Comparison of ENCODE assay signal across 8 cellular contexts in the genomic region with DNA sequence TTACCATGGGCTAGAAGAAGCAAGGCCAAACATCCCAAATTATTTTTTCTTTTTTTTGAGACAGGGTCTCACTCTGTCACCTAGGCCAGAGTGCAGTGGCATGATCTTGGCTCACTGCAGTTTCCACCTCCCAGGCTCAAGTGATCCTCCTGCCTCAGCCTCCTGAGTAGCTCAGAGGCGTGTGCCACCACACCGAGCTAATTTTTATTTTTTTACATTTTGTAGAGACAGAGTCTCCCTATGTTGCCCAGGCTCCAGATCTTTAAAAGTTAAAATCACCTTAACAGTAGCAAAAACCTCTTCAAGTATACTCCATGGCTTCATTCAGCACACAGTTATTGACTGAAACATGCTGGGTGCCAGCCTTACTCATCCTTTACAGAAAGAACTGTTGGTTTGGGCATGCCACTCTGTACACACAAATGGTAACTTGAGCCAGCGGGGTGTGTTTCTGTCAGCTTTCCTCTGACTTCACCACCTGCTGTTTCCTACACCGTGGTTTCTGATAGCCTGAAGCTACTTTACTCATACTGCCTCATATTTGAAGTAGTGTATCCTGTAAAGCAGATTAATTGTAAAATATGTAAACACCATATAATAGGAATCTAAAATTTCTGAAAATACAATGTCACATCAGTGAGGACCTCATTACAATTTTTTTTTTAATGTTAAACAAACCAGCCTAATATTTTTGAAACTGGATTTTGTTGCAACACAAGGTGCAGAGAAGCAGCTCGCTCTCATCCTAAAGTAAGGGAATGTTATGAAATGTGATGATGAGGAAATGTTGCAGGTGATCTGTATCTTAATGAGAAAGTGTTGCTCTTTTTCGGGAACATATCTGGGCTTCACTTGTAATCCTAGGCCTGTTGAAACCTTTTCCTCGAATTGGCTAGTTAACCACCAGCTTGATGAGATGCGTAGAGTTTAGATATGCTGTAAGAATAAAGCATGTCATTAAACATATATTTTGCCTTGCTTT.
DNase-seq lines count a peak whose midpoint lies in the region; ATAC-seq and TF ChIP-seq lines count a peak whose summit lies in the region.

No MANE protein-coding gene starts in this region.

- peaks cover 11% of the 10 kb centered on the region for H3K36me3 ChIP-seq in cardiac muscle cell
- no peaks in the 10 kb centered on the region for H3K36me3 ChIP-seq in PC-9 (ENCODE audit: low read depth)
- H3K36me3 ChIP-seq in vagina, result peaks cover 0 to 7% of the 10 kb centered on the region in 2 donors

- H2AFZ ChIP-seq in PC-9, result no peak overlapping the region

- H3K27me3 ChIP-seq in cardiac muscle cell, result no peaks in the 10 kb centered on the region
- no peaks in the 10 kb centered on the region for H3K27me3 ChIP-seq in PC-9 (ENCODE audit: insufficient read depth, low read depth)
- no peaks in the 10 kb centered on the region for H3K27me3 ChIP-seq in foreskin keratinocyte
- no peaks in the 10 kb centered on the region for H3K27me3 ChIP-seq in vagina

- peaks cover 7% of the 10 kb centered on the region for H3K4me1 ChIP-seq in cardiac muscle cell (ENCODE audit: low read depth)
- peaks cover 41% of the 10 kb centered on the region for H3K4me1 ChIP-seq in PC-9 (replicated peaks; ENCODE audit: insufficient read depth)
- H3K4me1 ChIP-seq in foreskin keratinocyte, result peaks cover 14% of the 10 kb centered on the region
- peaks cover 24% of the 10 kb centered on the region for H3K4me1 ChIP-seq in vagina

- no peaks in the 10 kb centered on the region for H3K9me2 ChIP-seq in PC-9 (ENCODE audit: insufficient read depth)

- H3K4me3 Mint-ChIP-seq in activated T-helper 17 cell treated with anti-CD3 and anti-CD28 coated beads, Interleukin-2, amount 50 U/mL, for 72 hours, result no peak overlapping the region

- H3K27ac ChIP-seq in cardiac muscle cell (peak overlapping the region; percentile 36), PC-9 (peak overlapping the region; percentile 79), foreskin keratinocyte (peak overlapping the region; percentile 71), vagina (peak overlapping the region; percentile 42)

- DNase-seq in cardiac muscle cell (ENCODE audit: low read depth in 1 of 2, low spot score in 1 of 2), result peak in 1 of 2 donors; percentile 36
- DNase-seq in left ventricle myocardium superior, result no peak
- peak; percentile 72 to 96 for DNase-seq in PC-9
- DNase-seq in foreskin keratinocyte, result peak; percentile 93 to 97
- no peak for DNase-seq in vagina (ENCODE audit: extremely low spot score in 2 of 2)
- DNase-seq in activated CD4-positive, CD25-positive, alpha-beta regulatory T cell (lab: John Stamatoyannopoulos, UW), result no peak

- TF ChIP-seq CTCF in cardiac muscle cell (IDR thresholded peaks at IDR 0.05; ENCODE audit: low read depth, low read length) (no peak), PC-9 (conservative IDR thresholded peaks at IDR 0.05) (no peak), foreskin keratinocyte (conservative IDR thresholded peaks at IDR 0.05) (no peak), vagina (IDR thresholded peaks at IDR 0.05) (no peak)

- peak overlapping the region; percentile 71 for H3K4me2 ChIP-seq in PC-9

- H4K20me1 ChIP-seq in PC-9 (ENCODE audit: insufficient read depth), result no peaks in the 10 kb centered on the region

- no peak overlapping the region for H3K27ac Mint-ChIP-seq in activated T-helper 17 cell treated with anti-CD3 and anti-CD28 coated beads, Interleukin-2, amount 50 U/mL, for 72 hours

- H3K4me3 ChIP-seq in cardiac muscle cell (no peak overlapping the region), PC-9 (peak overlapping the region; percentile 22; the same call in 1 of the 2 replicates), vagina (no peak overlapping the region)

- CTCF ChIA-PET in PC-9 (lab: Charles Lee), result interaction anchor here (0.7 kb wide), 1 partner anchor 47 kb away, joined by 3 read pairs; no protein-coding TSS in a partner anchor

- H3K79me2 ChIP-seq in PC-9 (ENCODE audit: low read depth), result no peaks in the 10 kb centered on the region

- TF ChIP-seq POLR2A in vagina (IDR thresholded peaks at IDR 0.05), result no peak

- H3K9me3 ChIP-seq in cardiac muscle cell (ENCODE audit: low read depth), result no peaks in the 10 kb centered on the region
- H3K9me3 ChIP-seq in PC-9 (ENCODE audit: insufficient read depth, low read depth), result no peaks in the 10 kb centered on the region
- no peaks in the 10 kb centered on the region for H3K9me3 ChIP-seq in vagina

- POLR2A ChIA-PET in PC-9 (lab: Charles Lee; ENCODE audit: unreplicated experiment), result interaction anchor here (0.5 kb wide), 1 partner anchor 161 kb away, joined by 5 read pairs; no protein-coding TSS in a partner anchor

- BruUV-seq in PC-9 (replicated peaks; lab: Mats Ljungman, UMichigan), result no TSS peak

- peaks cover 5% of the 10 kb centered on the region for H3K4me1 Mint-ChIP-seq in activated T-helper 17 cell treated with anti-CD3 and anti-CD28 coated beads, Interleukin-2, amount 50 U/mL, for 72 hours

- H3F3A ChIP-seq in PC-9 (ENCODE audit: insufficient read depth, low read depth), result peaks cover 21% of the 10 kb centered on the region; the same call in 1 of the 2 replicates

- H3K27me3 Mint-ChIP-seq in activated T-helper 17 cell treated with anti-CD3 and anti-CD28 coated beads, Interleukin-2, amount 50 U/mL, for 72 hours, result no peaks in the 10 kb centered on the region

- no peak for ATAC-seq in left ventricle myocardium superior
- peak; percentile 99 for ATAC-seq in foreskin keratinocyte
- ATAC-seq in activated T-helper 17 cell treated with anti-CD3 and anti-CD28 coated beads, Interleukin-2, amount 50 U/mL, for 72 hours (replicated peaks), result no peak
- no peak for ATAC-seq in GM19467 (IDR thresholded peaks at IDR 0.05; ENCODE audit: unreplicated experiment)

- no peaks in the 10 kb centered on the region for H3K9me3 Mint-ChIP-seq in activated T-helper 17 cell treated with anti-CD3 and anti-CD28 coated beads, Interleukin-2, amount 50 U/mL, for 72 hours

- H3K36me3 Mint-ChIP-seq in activated T-helper 17 cell treated with anti-CD3 and anti-CD28 coated beads, Interleukin-2, amount 50 U/mL, for 72 hours (ENCODE audit: low read depth), result no peaks in the 10 kb centered on the region

- intact Hi-C loops in left ventricle myocardium superior (cut with micrococcal nuclease) (no loop called here), PC-9 (cut with micrococcal nuclease; ENCODE audit: unreplicated experiment) (loop anchor here (1.0 kb wide), 3 partner anchors 40 to 159 kb away; partner anchors contain the start of gene ITSN1), vagina (cut with DNase I) (loop anchor here (10.0 kb wide), 1 partner anchor 157 kb away; the partner anchor contains the start of genes CRYZL1 and ITSN1)

Comparison
In these comparisons a context has a peak if more than half of its experiments do, and no peak if none do; other contexts are left out.
1. DNase-seq: peak in PC-9 (2 of 2) and foreskin keratinocyte (2 of 2); none in left ventricle myocardium superior (single experiment), vagina (0 of 2) and activated CD4-positive, CD25-positive, alpha-beta regulatory T cell (0 of 4).
2. Peak in every context shown above with its lines, with median percentiles within 50 percentile points of each other: H3K27ac ChIP-seq.